ENCODE assay signal across 21 cellular contexts in the genomic region with DNA sequence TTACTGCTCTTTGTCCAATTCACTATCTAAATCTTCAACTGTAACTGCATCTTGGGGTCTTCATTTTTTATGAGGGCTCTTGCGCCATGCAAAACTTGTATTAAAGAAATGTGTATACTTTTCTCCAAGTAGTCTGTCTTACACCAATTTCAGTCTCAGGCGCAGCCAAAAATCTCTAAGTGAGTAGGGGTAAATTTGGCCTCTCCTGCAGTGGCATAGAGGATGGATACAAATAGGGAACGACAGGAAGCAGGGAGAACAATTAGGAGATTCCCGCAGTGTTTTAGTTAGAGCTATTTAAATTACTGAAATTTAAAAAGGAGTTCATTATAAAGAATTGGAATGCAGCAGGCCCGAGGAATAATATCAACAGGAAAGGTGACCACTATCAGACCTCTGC. TPM values are rescaled to one million over a fixed set of nuclear protein-coding genes. Genes with fewer than 3 reads are reported as not detected.
A peak's percentile ranks its signal among the peaks of the same experiment; 100 is the strongest.
DNase-seq lines count a peak whose midpoint lies in the region; ATAC-seq, FAIRE-seq and TF ChIP-seq lines count a peak whose summit lies in the region.
"Had no signal": no experiment of that assay in that cellular context is flagged by ENCODE, and none has a peak within 500 bp of the region (broad histone marks: within the 10 kb centered on the region; RNA-seq: fewer than 3 reads in every experiment).

No MANE protein-coding gene starts in this region.

- H3K27me3 ChIP-seq in left ventricle myocardium inferior (ENCODE audit: low read depth): no peaks in the 10 kb centered on the region
- no peaks in the 10 kb centered on the region for H3K27me3 ChIP-seq in H1 (replicated peaks in 1 of 4; ENCODE audit: control insufficient read depth in 3 of 4, extremely low read depth in 1 of 4, insufficient read depth in 3 of 4, low read length in 3 of 4)
- no peaks in the 10 kb centered on the region for H3K27me3 ChIP-seq in neuron (ENCODE audit: insufficient read depth, low read length)
- no peaks in the 10 kb centered on the region for H3K27me3 ChIP-seq in upper lobe of left lung
- H3K27me3 ChIP-seq: BLaER1, MG63 had no signal

- no peaks in the 10 kb centered on the region for H3K23me2 ChIP-seq in H1 (ENCODE audit: low read depth, low read length)

- H2BK20ac ChIP-seq in H1 (ENCODE audit: low read length): no peak overlapping the region

- H3K18ac ChIP-seq in H1 (ENCODE audit: extremely low read depth, low read length): no peak overlapping the region

- H3K27ac ChIP-seq in left ventricle myocardium inferior (replicated peaks) (peak overlapping the region; percentile 78), H1 (ENCODE audit: low read depth, low read length) (peak overlapping the region; percentile 66; the same call in 1 of the 2 replicates), upper lobe of left lung (no peak overlapping the region)
- H3K27ac ChIP-seq: BLaER1, RWPE1 had no signal

- TF ChIP-seq RAD21 in H1 (IDR thresholded peaks at IDR 0.05 in 1 of 2, conservative IDR thresholded peaks at IDR 0.05 in 1 of 2; ENCODE audit: low read depth in 2 of 2, low read length in 2 of 2): no peak

- H4K20me1 ChIP-seq in H1 (replicated peaks in 1 of 2; ENCODE audit: control insufficient read depth in 1 of 2, insufficient read depth in 2 of 2, low read length in 2 of 2): no peaks in the 10 kb centered on the region
- H4K20me1 ChIP-seq: BLaER1 had no signal

- H2BK120ac ChIP-seq in H1 (replicated peaks; ENCODE audit: low read depth, low read length): peak overlapping the region; percentile 45

- no peaks in the 10 kb centered on the region for H3K79me2 ChIP-seq in H1 (ENCODE audit: control insufficient read depth in 1 of 2, insufficient read depth in 2 of 2, low read length in 2 of 2)

- H4K8ac ChIP-seq in H1 (ENCODE audit: extremely low read depth, insufficient read depth, low read length): no peak overlapping the region

- peak overlapping the region; percentile 45 to 46 for H3K4me2 ChIP-seq in H1 (ENCODE audit: insufficient read depth in 1 of 2, low read depth in 2 of 2, low read length in 2 of 2)
- H3K4me2 ChIP-seq: BLaER1 had no signal

- H2BK5ac ChIP-seq in H1 (ENCODE audit: low read depth, low read length): peak overlapping the region; percentile 12; the same call in 1 of the 2 replicates

- H3K9me3 ChIP-seq in left ventricle myocardium inferior (replicated peaks) (peaks cover 16% of the 10 kb centered on the region), H1 (ENCODE audit: insufficient read depth in 2 of 2, low read depth in 1 of 2, low read length in 1 of 2) (peaks cover 10 to 23% of the 10 kb centered on the region in 2 experiments), neuron (ENCODE audit: low read length) (no peaks in the 10 kb centered on the region), upper lobe of left lung (no peaks in the 10 kb centered on the region)
- H3K9me3 ChIP-seq: BLaER1, MG63 had no signal

- H2AFZ ChIP-seq in H1 (ENCODE audit: low read length) (no peak overlapping the region), neuron (ENCODE audit: low read depth, low read length) (peak overlapping the region; percentile 82)

- ATAC-seq in left ventricle myocardium superior (no peak), upper lobe of left lung (ENCODE audit: low FRiP score in 2 of 2) (no peak)
- ATAC-seq: PC-3 had no signal

- intact Hi-C loops in left ventricle myocardium inferior (cut with micrococcal nuclease): no loop called here
- intact Hi-C loops in left ventricle myocardium superior (cut with micrococcal nuclease): no loop called here

- TF ChIP-seq POLR2A in H1 (IDR thresholded peaks at IDR 0.05; ENCODE audit: control extremely low read depth in 1 of 2, low read depth in 2 of 2, low read length in 2 of 2) (no peak), upper lobe of left lung (IDR thresholded peaks at IDR 0.05) (no peak)

- H3K23ac ChIP-seq in H1 (ENCODE audit: insufficient read length): no peak overlapping the region

- H2BK12ac ChIP-seq in H1 (ENCODE audit: low read depth, low read length): no peak overlapping the region

- H3K14ac ChIP-seq in H1 (ENCODE audit: insufficient read length): no peak overlapping the region

- POLR2A ChIA-PET in H1 (lab: Charles Lee; ENCODE audit: partially characterized antibody): interaction anchor here (0.9 to 1.6 kb wide), 8 partner anchors 12 to 241 kb away, joined by 3 to 11 read pairs (median 3); a partner anchor contains a TSS

- no peak overlapping the region for H3K4ac ChIP-seq in H1 (replicated peaks; ENCODE audit: insufficient read length, low read depth, low read length)

- H3K4me1 ChIP-seq in left ventricle myocardium inferior (peaks cover 28% of the 10 kb centered on the region), H1 (replicated peaks in 1 of 4; ENCODE audit: control insufficient read depth in 3 of 4, insufficient read depth in 4 of 4, low read length in 3 of 4) (peaks cover 0 to 11% (median 9%) of the 10 kb centered on the region in 4 experiments; a peak in 4 of 7 replicates), neuron (ENCODE audit: insufficient read depth, low read length) (peaks cover 8% of the 10 kb centered on the region), upper lobe of left lung (peaks cover 0 to 8% (median 0%) of the 10 kb centered on the region in 4 donors)
- H3K4me1 ChIP-seq: BLaER1 had no signal

- TF ChIP-seq EP300 in H1 (IDR thresholded peaks at IDR 0.05; ENCODE audit: borderline replicate concordance in 1 of 2, low read depth in 2 of 2, low read length in 2 of 2) (no peak), upper lobe of left lung (IDR thresholded peaks at IDR 0.05) (no peak)

- DNase-seq in left ventricle myocardium inferior: no peak
- no peak for DNase-seq in left ventricle myocardium superior
- no peak for DNase-seq in H1 (ENCODE audit: low read depth in 1 of 2, low spot score in 2 of 2)
- DNase-seq in upper lobe of left lung: no peak
- no peak for DNase-seq in activated CD4-positive, alpha-beta T cell treated with anti-CD3 and anti-CD28 coated beads, Interleukin-2, amount 50 U/mL, for 4 hours
- DNase-seq in activated CD4-positive, alpha-beta T cell treated with anti-CD3 and anti-CD28 coated beads, Interleukin-2, amount 50 U/mL, for 48 hours: no peak
- DNase-seq: CD8-positive, alpha-beta memory T cell; HFFc6; IMR-90; Karpas-422; MG63; NCI-H1092; NCI-H146; NCI-H2081; PC-3 had no signal

- TF ChIP-seq CTCF in left ventricle myocardium inferior (IDR thresholded peaks at IDR 0.05; ENCODE audit: borderline replicate concordance) (no peak), H1 (IDR thresholded peaks at IDR 0.05; ENCODE audit: control extremely low read depth in 1 of 3, insufficient read depth in 1 of 3, low read depth in 1 of 3, low read length in 3 of 3) (no peak), upper lobe of left lung (IDR thresholded peaks at IDR 0.05) (no peak)

- H3K4me3 ChIP-seq in left ventricle myocardium inferior (no peak overlapping the region), H1 (ENCODE audit: extremely low read depth in 1 of 4, insufficient read depth in 2 of 4, low read depth in 3 of 4, low read length in 4 of 4) (peak overlapping the region in 2 of 4 experiments; percentile 2 to 44; a peak in 2 of 8 replicates), neuron (ENCODE audit: low read length) (peak overlapping the region; percentile 28), upper lobe of left lung (no peak overlapping the region)
- H3K4me3 ChIP-seq: BLaER1, MG63 had no signal

- no peaks in the 10 kb centered on the region for H3K79me1 ChIP-seq in H1 (ENCODE audit: low read depth, low read length)

- H3K56ac ChIP-seq in H1 (replicated peaks; ENCODE audit: insufficient read length, low read depth, low read length): peak overlapping the region; percentile 27

- FAIRE-seq in H1 (lab: Jason Lieb, UNC): no peak
- FAIRE-seq: A204.1 had no signal

- H3K9ac ChIP-seq in H1 (replicated peaks in 1 of 4; ENCODE audit: extremely low read depth in 1 of 4, low read depth in 3 of 4, low read length in 3 of 4): no peak overlapping the region; a peak in 1 of 7 replicates
- H3K9ac ChIP-seq: BLaER1 had no signal

- CTCF ChIA-PET in H1 (lab: Charles Lee; ENCODE audit: partially characterized antibody): interaction anchor here (0.7 to 6.3 kb wide), 22 partner anchors 13 to 518 kb away, joined by 3 to 109 read pairs (median 4); no protein-coding TSS in a partner anchor

- no peaks in the 10 kb centered on the region for H3K36me3 ChIP-seq in left ventricle myocardium inferior
- peaks cover 0 to 7% (median 0%) of the 10 kb centered on the region in 4 experiments; a peak in 1 of 8 replicates for H3K36me3 ChIP-seq in H1 (ENCODE audit: control insufficient read depth in 2 of 4, insufficient read depth in 4 of 4, low read length in 3 of 4)
- no peaks in the 10 kb centered on the region for H3K36me3 ChIP-seq in neuron (ENCODE audit: insufficient read depth, low read length)
- H3K36me3 ChIP-seq in upper lobe of left lung: no peaks in the 10 kb centered on the region
- H3K36me3 ChIP-seq: BLaER1, MG63 had no signal

- H4K91ac ChIP-seq in H1 (replicated peaks; ENCODE audit: insufficient read length, low read length): no peak overlapping the region

- H4K5ac ChIP-seq in H1 (ENCODE audit: insufficient read length, low read depth, low read length): no peak overlapping the region

- H2BK15ac ChIP-seq in H1 (ENCODE audit: low read length): no peak overlapping the region

- no peak overlapping the region for H2AK5ac ChIP-seq in H1 (ENCODE audit: low read depth, low read length)

- 14% methylated on average over 5 of the region's 5 CpGs; no CpG with 5 or more reads in 1 of the 2 experiments for WGBS in H1 (ENCODE audit: extremely low coverage in 1 of 2, insufficient coverage in 1 of 2, insufficient read length in 1 of 2, insufficient replicate concordance in 2 of 2, low coverage in 1 of 2, low lambda C conversion rate in 2 of 2, missing lambda C conversion rate in 1 of 2), 2 experiments
- WGBS in upper lobe of left lung, 2 donors: 56 to 63% methylated on average over 5 of the region's 5 CpGs

TF ChIP-seq in H1, 55 proteins besides CTCF, POLR2A, EP300 and RAD21 (continues in another document):
- TF ChIP-seq RNF2 (IDR thresholded peaks at IDR 0.05; ENCODE audit: borderline replicate concordance, low read depth, low read length, missing control alignments, poor library complexity, severe bottlenecking): no peak
- no peak for TF ChIP-seq GTF2F1 (IDR thresholded peaks at IDR 0.05; ENCODE audit: borderline replicate concordance, low read depth, low read length)
- TF ChIP-seq EZH2 (IDR thresholded peaks at IDR 0.05; ENCODE audit: low read depth, low read length, severe bottlenecking): no peak

RNA-seq across cellular contexts. Expression of a gene that starts 30.2 kb away (rescaled TPM):
- not detected for total RNA-seq in left ventricle myocardium inferior
- not detected for total RNA-seq in left ventricle myocardium superior
- 0.17 TPM in 1 of 2 replicates, not detected in the other for total RNA-seq in H1 (2021; fragmentation: NEBNext Ultra II Directional; extraction: Animal tissue kit (Norgen Biotek cat#: 25700))
- polyA plus RNA-seq in H1 (2011; rRNA removed): 0.05 TPM in 1 of 2 replicates, not detected in the other
- polyA plus RNA-seq in H1 (2011; cell fraction: cytosol; rRNA removed): 0.05 TPM
- not detected for polyA plus RNA-seq in H1 (2011; cell fraction: nucleus; rRNA removed)
- polyA plus RNA-seq in H1 (2012, experiment 1 of 2): 0.05 to 0.20 TPM (median 0.14 TPM) in 4 replicates
- not detected for polyA plus RNA-seq in H1 (2012, experiment 2 of 2)
- polyA plus RNA-seq in H1 (2013, experiment 1 of 2): 0.20 TPM
- polyA plus RNA-seq in H1 (2013, experiment 2 of 2): 0.33 TPM
- not detected in 2 replicates for polyA minus RNA-seq in H1 (2011; rRNA and poly(A)+ RNA removed)
- not detected for polyA minus RNA-seq in H1 (2011; cell fraction: cytosol; rRNA and poly(A)+ RNA removed)
- polyA minus RNA-seq in H1 (2011; cell fraction: nucleus; rRNA and poly(A)+ RNA removed): not detected
- not detected for total RNA-seq in upper lobe of left lung
- total RNA-seq: CD8-positive, alpha-beta memory T cell; Daoy; H4; HFFc6; IMR-90; PC-3 had no signal
- polyA plus RNA-seq: CD8-positive, alpha-beta memory T cell; IMR-90 had no signal

Comparison
In these comparisons a context has a peak if more than half of its experiments do, and no peak if none do; other contexts are left out.
1. H3K27ac ChIP-seq: peak in left ventricle myocardium inferior (single experiment) and H1 (single experiment); none in upper lobe of left lung (0 of 4).